Comparison of ENCODE assay signal across 26 cellular contexts in genomic region chr4:137274404-137274803, GRCh38.
DNase-seq lines count a peak whose midpoint lies in the region; ATAC-seq and TF ChIP-seq lines count a peak whose summit lies in the region.
"Had no signal": no experiment of that assay in that cellular context is flagged by ENCODE, and none has a peak within 500 bp of the region (broad histone marks: within the 10 kb centered on the region; RNA-seq: fewer than 3 reads in every experiment).

No MANE protein-coding gene starts in this region.

- peak overlapping the region; percentile 50 for H3K27ac Mint-ChIP-seq in chondrocyte (ENCODE audit: unreplicated experiment)
- H3K27ac Mint-ChIP-seq in nephron, result peak overlapping the region; percentile 49 to 70 (median 61)
- no peak overlapping the region for H3K27ac Mint-ChIP-seq in activated T-cell treated with anti-CD3 and anti-CD28 coated beads, Interleukin-2, amount 50 U/mL, for 72 hours
- H3K27ac Mint-ChIP-seq: activated B cell treated with CpG ODN at 0.5 μM for 24 hours, H9, IgD-negative memory B cell had no signal

- H3K9me3 Mint-ChIP-seq in chondrocyte (ENCODE audit: low read depth) (peaks cover 6% of the 10 kb centered on the region), nephron (peaks cover 2% of the 10 kb centered on the region)
- peaks cover 4 to 5% of the 10 kb centered on the region in 2 donors for H3K9me3 Mint-ChIP-seq in activated T-cell treated with anti-CD3 and anti-CD28 coated beads, Interleukin-2, amount 50 U/mL, for 72 hours
- H3K9me3 Mint-ChIP-seq: H9 had no signal

- H3K27me3 Mint-ChIP-seq in chondrocyte (ENCODE audit: low read depth), result no peaks in the 10 kb centered on the region
- no peaks in the 10 kb centered on the region for H3K27me3 Mint-ChIP-seq in nephron (ENCODE audit: low read depth)
- H3K27me3 Mint-ChIP-seq in activated T-cell treated with anti-CD3 and anti-CD28 coated beads, Interleukin-2, amount 50 U/mL, for 72 hours (ENCODE audit: low read depth), result no peaks in the 10 kb centered on the region
- H3K27me3 Mint-ChIP-seq: activated B cell treated with CpG ODN at 0.5 μM for 24 hours, IgD-negative memory B cell had no signal

- ATAC-seq in activated T-cell treated with anti-CD3 and anti-CD28 coated beads, Interleukin-2, amount 50 U/mL, for 72 hours (replicated peaks in 1 of 2), result no peak
- ATAC-seq in GM21576 (IDR thresholded peaks at IDR 0.05; ENCODE audit: unreplicated experiment), result no peak
- ATAC-seq: lower lobe of right lung had no signal

- H3K4me1 Mint-ChIP-seq in chondrocyte (ENCODE audit: low read depth) (peaks cover 25% of the 10 kb centered on the region), nephron (peaks cover 19% of the 10 kb centered on the region)
- H3K4me1 Mint-ChIP-seq in activated T-cell treated with anti-CD3 and anti-CD28 coated beads, Interleukin-2, amount 50 U/mL, for 72 hours (ENCODE audit: low read depth), result no peaks in the 10 kb centered on the region
- H3K4me1 Mint-ChIP-seq: activated B cell treated with CpG ODN at 0.5 μM for 24 hours, H9, IgD-negative memory B cell had no signal

- DNase-seq in COLO829 (ENCODE audit: low spot score) (peak; percentile 4), chondrocyte (ENCODE audit: low spot score) (no peak), DMS153 (lab: John Stamatoyannopoulos, UW) (no peak), KG1 (lab: John Stamatoyannopoulos, UW) (no peak)
- no peak for DNase-seq in activated T-cell treated with anti-CD3 and anti-CD28 coated beads, Interleukin-2, amount 50 U/mL, for 72 hours
- DNase-seq: activated B cell treated with CpG ODN at 0.5 μM for 24 hours; activated CD4-positive, alpha-beta T cell treated with anti-CD3 and anti-CD28 coated beads, Interleukin-2, amount 50 U/mL, for 48 hours; activated CD8-positive, alpha-beta memory T cell treated with anti-CD3 and anti-CD28 coated beads, Interleukin-2, amount 50 U/mL, for 48 hours; activated effector memory CD4-positive, alpha-beta T cell treated with anti-CD3 and anti-CD28 coated beads, Interleukin-2, amount 50 U/mL, for 16 hours; Calu3; central memory CD4-positive, alpha-beta T cell; H9; hypothalamus; islet precursor cell; lower lobe of right lung; MG63; NCI-H1417; NCI-H510A; nucleus accumbens; RPMI8226; T-helper 9 cell; upper lobe of left lung had no signal

- no peak for TF ChIP-seq CTCF in chondrocyte (IDR thresholded peaks at IDR 0.05)
- no peak for TF ChIP-seq CTCF in nephron (IDR thresholded peaks at IDR 0.05; ENCODE audit: unreplicated experiment in 3 of 3)

- H3K36me3 Mint-ChIP-seq in chondrocyte (ENCODE audit: low read depth), result no peaks in the 10 kb centered on the region
- H3K36me3 Mint-ChIP-seq in nephron (ENCODE audit: low read depth), result no peaks in the 10 kb centered on the region
- H3K36me3 Mint-ChIP-seq in activated T-cell treated with anti-CD3 and anti-CD28 coated beads, Interleukin-2, amount 50 U/mL, for 72 hours (ENCODE audit: insufficient read depth in 2 of 2), result no peaks in the 10 kb centered on the region
- H3K36me3 Mint-ChIP-seq: IgD-negative memory B cell had no signal

- H3K4me3 Mint-ChIP-seq in chondrocyte (ENCODE audit: unreplicated experiment), result no peak overlapping the region
- peak overlapping the region in 1 of 3 experiments; percentile 8 for H3K4me3 Mint-ChIP-seq in nephron
- no peak overlapping the region for H3K4me3 Mint-ChIP-seq in activated T-cell treated with anti-CD3 and anti-CD28 coated beads, Interleukin-2, amount 50 U/mL, for 72 hours
- H3K4me3 Mint-ChIP-seq: activated B cell treated with CpG ODN at 0.5 μM for 24 hours, H9, IgD-negative memory B cell had no signal

TF ChIP-seq in PFSK-1, 5 proteins besides CTCF, POLR2A, EP300 and RAD21:
- TF ChIP-seq SIN3A (IDR thresholded peaks at IDR 0.05; ENCODE audit: borderline replicate concordance, insufficient read depth, low read length) (peak; percentile 54; the same call in 1 of the 2 replicates), POLR2AphosphoS5 (IDR thresholded peaks at IDR 0.05; ENCODE audit: low read depth, low read length) (no peak)
